1 cellular context compared by ENCODE assay signal in the genomic region with DNA sequence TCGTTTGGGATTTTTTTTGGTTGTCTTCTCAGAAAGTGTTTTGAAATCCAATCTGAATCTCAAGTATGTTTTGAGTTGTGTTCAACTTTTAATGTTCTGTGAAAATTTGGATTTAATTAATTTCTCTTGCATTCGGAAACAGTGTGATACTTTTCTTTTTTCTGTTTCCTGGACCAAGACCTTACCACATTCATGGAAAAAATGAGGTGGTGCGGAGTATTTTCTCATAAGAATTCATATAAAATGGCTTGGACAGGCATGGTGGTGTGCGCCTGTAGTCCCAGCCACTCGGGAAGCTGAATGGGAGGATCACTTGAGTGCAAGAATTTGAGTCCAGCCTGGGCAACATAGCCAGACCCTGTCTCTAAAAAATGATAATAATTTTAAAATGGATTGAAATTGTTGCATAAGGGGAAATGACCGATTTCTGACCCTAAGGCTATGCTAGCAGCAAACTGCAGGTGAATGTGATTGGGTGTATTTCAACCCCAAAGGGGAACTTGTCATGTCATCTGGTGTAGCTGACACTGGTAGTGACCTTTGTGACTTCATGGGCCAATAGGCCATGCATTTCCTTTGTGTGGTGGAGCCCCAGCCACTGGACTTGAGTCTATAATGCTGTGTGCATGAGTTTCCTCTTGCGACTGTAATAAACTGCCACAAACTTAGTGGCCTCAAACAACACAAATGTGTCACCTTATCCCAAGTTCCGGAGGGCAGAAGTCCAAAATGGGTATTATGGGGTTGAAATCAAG.
TF ChIP-seq lines count a peak whose summit lies in the region.

No MANE protein-coding gene starts in this region.

TF ChIP-seq in H1, 55 proteins besides CTCF, POLR2A, EP300 and RAD21:
- TF ChIP-seq SP1 (IDR thresholded peaks at IDR 0.05; ENCODE audit: low read depth, low read length): no peak
- no peak for TF ChIP-seq PHF8 (conservative IDR thresholded peaks at IDR 0.05; ENCODE audit: low read depth, low read length)
- no peak for TF ChIP-seq KDM4A (IDR thresholded peaks at IDR 0.05; ENCODE audit: low read depth, low read length, severe bottlenecking)
- TF ChIP-seq, protein P1, sequence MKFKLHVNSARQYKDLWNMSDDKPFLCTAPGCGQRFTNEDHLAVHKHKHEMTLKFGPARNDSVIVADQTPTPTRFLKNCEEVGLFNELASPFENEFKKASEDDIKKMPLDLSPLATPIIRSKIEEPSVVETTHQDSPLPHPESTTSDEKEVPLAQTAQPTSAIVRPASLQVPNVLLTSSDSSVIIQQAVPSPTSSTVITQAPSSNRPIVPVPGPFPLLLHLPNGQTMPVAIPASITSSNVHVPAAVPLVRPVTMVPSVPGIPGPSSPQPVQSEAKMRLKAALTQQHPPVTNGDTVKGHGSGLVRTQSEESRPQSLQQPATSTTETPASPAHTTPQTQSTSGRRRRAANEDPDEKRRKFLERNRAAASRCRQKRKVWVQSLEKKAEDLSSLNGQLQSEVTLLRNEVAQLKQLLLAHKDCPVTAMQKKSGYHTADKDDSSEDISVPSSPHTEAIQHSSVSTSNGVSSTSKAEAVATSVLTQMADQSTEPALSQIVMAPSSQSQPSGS (IDR thresholded peaks at IDR 0.05; ENCODE audit: low read length): no peak
- no peak for TF ChIP-seq GABPA (IDR thresholded peaks at IDR 0.05; ENCODE audit: borderline replicate concordance, insufficient read depth, low read length)
- no peak for TF ChIP-seq MAX (IDR thresholded peaks at IDR 0.05)
- TF ChIP-seq BACH1 (IDR thresholded peaks at IDR 0.05; ENCODE audit: low read length): no peak
- no peak for TF ChIP-seq ZNF274 (IDR thresholded peaks at IDR 0.05; ENCODE audit: borderline replicate concordance, extremely low read depth, low read length)
- no peak for TF ChIP-seq JUND (IDR thresholded peaks at IDR 0.05; ENCODE audit: low read length)
- TF ChIP-seq CHD7 (IDR thresholded peaks at IDR 0.05; ENCODE audit: insufficient replicate concordance, low read length): no peak
- no peak for TF ChIP-seq RXRA (IDR thresholded peaks at IDR 0.05; ENCODE audit: insufficient read depth, low read depth, low read length)
- TF ChIP-seq CEBPB (IDR thresholded peaks at IDR 0.05; ENCODE audit: low read depth, low read length): no peak
- no peak for TF ChIP-seq POLR2AphosphoS5 (IDR thresholded peaks at IDR 0.05; ENCODE audit: low read depth, low read length)
- TF ChIP-seq FOSL1 (IDR thresholded peaks at IDR 0.05; ENCODE audit: insufficient read depth, low read depth, low read length): no peak
